In the genomic region with DNA sequence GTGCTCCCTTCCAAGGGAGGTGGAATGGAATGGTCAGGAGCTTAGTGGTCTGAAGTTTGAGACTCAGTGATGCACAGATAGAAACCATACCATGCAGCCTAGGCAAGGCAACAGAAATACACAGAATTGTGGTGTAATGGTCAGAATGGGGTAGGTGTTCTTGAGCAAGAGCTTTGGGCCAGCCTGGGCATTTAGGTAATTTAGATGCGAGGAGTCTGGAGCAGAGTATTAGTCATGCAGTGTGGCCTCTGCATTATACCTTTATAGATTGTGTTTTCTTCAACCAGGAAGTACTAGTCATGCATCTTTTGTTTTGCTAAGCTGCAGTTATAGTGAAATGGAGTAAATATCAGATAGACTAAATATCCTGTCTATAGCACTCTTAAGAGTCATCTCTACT, we compare ENCODE assay signal across 15 cellular contexts.
DNase-seq lines count a peak whose midpoint lies in the region; FAIRE-seq and TF ChIP-seq lines count a peak whose summit lies in the region.
"Had no signal": no experiment of that assay in that cellular context is flagged by ENCODE, and none has a peak within 500 bp of the region (broad histone marks: within the 10 kb centered on the region; RNA-seq: fewer than 3 reads in every experiment).

No MANE protein-coding gene starts in this region.

- H3K36me3 ChIP-seq in OCI-LY7 (ENCODE audit: insufficient read depth, low read length) = peaks cover 13% of the 10 kb centered on the region; the same call in 1 of the 2 replicates
- H3K36me3 ChIP-seq in fibroblast of lung (ENCODE audit: control insufficient read depth, insufficient read depth, low read length) = no peaks in the 10 kb centered on the region

- TF ChIP-seq POLR2A in GM12891 (IDR thresholded peaks at IDR 0.05; ENCODE audit: low read depth, low read length) = no peak

- BruUV-seq in OCI-LY7 (replicated peaks; lab: Mats Ljungman, UMichigan) = no TSS peak

- peak; percentile 43 for FAIRE-seq in GM12891 (lab: Jason Lieb, UNC)
- FAIRE-seq: islet of Langerhans, K562 had no signal

- H3K27me3 ChIP-seq in fibroblast of lung (ENCODE audit: control insufficient read depth, insufficient read depth, low read length) = no peaks in the 10 kb centered on the region

- no peaks in the 10 kb centered on the region for H3K9me2 ChIP-seq in OCI-LY7 (ENCODE audit: insufficient read depth, low read length)

- POLR2A ChIA-PET in OCI-LY7 (lab: Charles Lee) = interaction anchor here (0.7 to 5.2 kb wide), 18 partner anchors 8 to 162 kb away, joined by 3 to 41 read pairs (median 5); no protein-coding TSS in a partner anchor

- H3K9me3 ChIP-seq in OCI-LY7 (ENCODE audit: low read length) (no peaks in the 10 kb centered on the region), fibroblast of lung (ENCODE audit: control insufficient read depth, insufficient read depth, low read depth, low read length) (no peaks in the 10 kb centered on the region)

- no peak overlapping the region for H3K4me3 ChIP-seq in OCI-LY7 (ENCODE audit: low read depth, low read length, poor library complexity, severe bottlenecking)
- H3K4me3 ChIP-seq in fibroblast of lung (replicated peaks in 1 of 4; ENCODE audit: control extremely low read depth in 1 of 4, insufficient read depth in 1 of 4, low read depth in 3 of 4, low read length in 4 of 4) = no peak overlapping the region
- H3K4me3 ChIP-seq: K562, SK-N-MC had no signal

- peaks cover 67% of the 10 kb centered on the region for H3K79me2 ChIP-seq in OCI-LY7 (ENCODE audit: insufficient read depth, low read depth, low read length)
- no peaks in the 10 kb centered on the region for H3K79me2 ChIP-seq in fibroblast of lung (ENCODE audit: control insufficient read depth, insufficient read depth, low read length)

- peak overlapping the region; percentile 25 for H3K4me2 ChIP-seq in OCI-LY7 (ENCODE audit: low read length)
- no peak overlapping the region for H3K4me2 ChIP-seq in fibroblast of lung (ENCODE audit: extremely low read depth, insufficient read depth, low read length)

- DNase-seq in GM12891 (ENCODE audit: insufficient read length, low spot score) = no peak
- DNase-seq in OCI-LY7 (ENCODE audit: low spot score) = no peak
- DNase-seq in fibroblast of lung (ENCODE audit: low read depth in 2 of 2) = peak; percentile 11 to 86
- DNase-seq in pulmonary artery endothelial cell (ENCODE audit: low read depth, low spot score) = peak; percentile 71
- no peak for DNase-seq in GM03348 (ENCODE audit: low spot score)
- no peak for DNase-seq in stimulated activated CD4-positive, alpha-beta T cell treated with anti-CD3 and anti-CD28 coated beads, Interleukin-1b, Interleukin-23, amount 100 ng/mL, for 48 hours
- no peak for DNase-seq in caudate nucleus (lab: John Stamatoyannopoulos, UW)
- DNase-seq in activated effector memory CD4-positive, alpha-beta T cell treated with anti-CD3 and anti-CD28 coated beads, Interleukin-2, amount 50 U/mL, for 16 hours = no peak
- DNase-seq: activated CD4-positive, alpha-beta T cell treated with anti-CD3 and anti-CD28 coated beads, Interleukin-2, amount 10 ng/mL, durations not matched to agents 24 days and 14 days; NCI-H2171 treated with DMSO at 0.1 percent for 48 hours; stimulated activated CD4-positive, alpha-beta T cell treated with anti-CD3 and anti-CD28 coated beads, Interleukin-2, amount 100 ng/mL, for 48 hours; substantia nigra had no signal

- H3K27ac ChIP-seq in OCI-LY7 (ENCODE audit: low read depth, low read length, poor library complexity, severe bottlenecking) (no peak overlapping the region), fibroblast of lung (ENCODE audit: insufficient read depth, low read length) (no peak overlapping the region), caudate nucleus (ENCODE audit: low read depth, low read length) (no peak overlapping the region)
- H3K27ac ChIP-seq: SK-N-MC had no signal

- H3K4me1 ChIP-seq in OCI-LY7 (ENCODE audit: insufficient read depth, low read length, poor library complexity, severe bottlenecking) (peaks cover 87% of the 10 kb centered on the region), fibroblast of lung (ENCODE audit: control insufficient read depth, extremely low read depth, insufficient read depth, low read length) (peaks cover 16% of the 10 kb centered on the region)

- H4K20me1 ChIP-seq in OCI-LY7 (ENCODE audit: insufficient read depth, low read length) = no peaks in the 10 kb centered on the region
- H4K20me1 ChIP-seq in fibroblast of lung (ENCODE audit: control insufficient read depth, extremely low read depth, insufficient read depth, low read length) = no peaks in the 10 kb centered on the region

- TF ChIP-seq CTCF in OCI-LY7 (conservative IDR thresholded peaks at IDR 0.05; ENCODE audit: low read length) (no peak), fibroblast of lung (conservative IDR thresholded peaks at IDR 0.05 in 1 of 2, IDR thresholded peaks at IDR 0.05 in 1 of 2; ENCODE audit: low read depth in 1 of 2, low read length in 2 of 2) (no peak)

- H2AFZ ChIP-seq in OCI-LY7 (ENCODE audit: low read length) (no peak overlapping the region), fibroblast of lung (ENCODE audit: low read length) (no peak overlapping the region)

- intact Hi-C loops in OCI-LY7 (cut with micrococcal nuclease; ENCODE audit: unreplicated experiment) = no loop called here

- CTCF ChIA-PET in OCI-LY7 (lab: Charles Lee; ENCODE audit: unreplicated experiment) = interaction anchor here (0.5 to 0.8 kb wide), 2 partner anchors 9 to 104 kb away, joined by 3 read pairs; no protein-coding TSS in a partner anchor

- H3K9ac ChIP-seq in fibroblast of lung (ENCODE audit: insufficient read depth, low read length) = no peak overlapping the region

TF ChIP-seq in GM12891, 5 proteins besides CTCF, POLR2A, EP300 and RAD21:
- TF ChIP-seq PAX5 (IDR thresholded peaks at IDR 0.05; ENCODE audit: insufficient read depth, low read length, severe bottlenecking) (no peak), POLR2AphosphoS5 (IDR thresholded peaks at IDR 0.05; ENCODE audit: low read depth, low read length) (no peak), POU2F2 (IDR thresholded peaks at IDR 0.05; ENCODE audit: low read depth, low read length) (no peak), TAF1 (IDR thresholded peaks at IDR 0.05; ENCODE audit: low read depth, low read length) (no peak), SPI1 (IDR thresholded peaks at IDR 0.05; ENCODE audit: low read depth, low read length) (no peak)

Comparison
In these comparisons a context has a peak if more than half of its experiments do, and no peak if none do; other contexts are left out.
1. DNase-seq: peak in fibroblast of lung (2 of 2) and pulmonary artery endothelial cell (single experiment); none in GM12891 (single experiment), OCI-LY7 (single experiment), GM03348 (single experiment), stimulated activated CD4-positive, alpha-beta T cell treated with anti-CD3 and anti-CD28 coated beads, Interleukin-1b, Interleukin-23, amount 100 ng/mL, for 48 hours (single experiment), caudate nucleus (0 of 61) and activated effector memory CD4-positive, alpha-beta T cell treated with anti-CD3 and anti-CD28 coated beads, Interleukin-2, amount 50 U/mL, for 16 hours (single experiment).